Comparison of ENCODE assay signal across 16 cellular contexts in the genomic region with DNA sequence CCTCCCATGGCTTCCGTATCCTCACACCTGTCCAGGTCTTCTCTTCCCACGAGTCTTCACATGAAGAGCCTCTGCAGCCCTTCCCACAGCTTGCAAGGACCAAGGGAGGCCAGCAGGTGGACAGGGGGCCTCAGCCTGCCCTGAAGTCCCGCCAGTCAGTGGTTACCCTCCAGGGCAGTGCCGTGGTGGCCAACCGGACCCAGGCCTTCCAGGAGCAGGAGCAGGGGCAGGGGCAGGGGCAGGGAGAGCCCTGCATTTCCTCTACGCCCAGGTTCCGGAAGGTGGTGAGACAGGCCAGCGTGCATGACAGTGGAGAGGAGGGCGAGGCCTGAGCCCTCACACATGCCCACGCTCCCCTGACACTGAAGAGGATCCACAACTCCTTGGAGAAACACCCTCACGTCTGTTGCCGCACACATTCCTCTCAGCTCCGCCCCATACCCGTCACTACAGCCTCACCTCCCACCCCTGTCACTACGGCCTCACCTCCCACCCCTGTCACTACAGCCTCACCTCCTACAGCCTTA. TPM values are rescaled to one million over a fixed set of nuclear protein-coding genes. Genes with fewer than 3 reads are reported as not detected.
DNase-seq lines count a peak whose midpoint lies in the region; ATAC-seq and TF ChIP-seq lines count a peak whose summit lies in the region.
"Had no signal": no experiment of that assay in that cellular context is flagged by ENCODE, and none has a peak within 500 bp of the region (broad histone marks: within the 10 kb centered on the region; RNA-seq: fewer than 3 reads in every experiment).

No MANE protein-coding gene starts in this region.

- POLR2A ChIA-PET in HEK293 (lab: Yijun Ruan, JAX), result no interaction called here

- no peaks in the 10 kb centered on the region for H3K9me3 ChIP-seq in BLaER1 treated with 17β-estradiol and CSF1 and Interleukin-3, amounts not matched to agents 10 nM and 100 nM (replicated peaks in 1 of 11)
- H3K9me3 ChIP-seq in HEK293 (ENCODE audit: control insufficient read depth, insufficient read depth, low read depth, low read length) (no peaks in the 10 kb centered on the region), mucosa of descending colon (no peaks in the 10 kb centered on the region), Peyer's patch (no peaks in the 10 kb centered on the region)

- peaks cover 0 to 62% (median 14%) of the 10 kb centered on the region in 11 experiments; a peak in 10 of 22 replicates for H4K20me1 ChIP-seq in BLaER1 treated with 17β-estradiol and CSF1 and Interleukin-3, amounts not matched to agents 10 nM and 100 nM

- in situ Hi-C loops in brain microvascular endothelial cell (cut with HindIII; ENCODE audit: low pct_ligation_motif_present, low sequenced_read_pairs), result no loop called here

- H3K9me3 Mint-ChIP-seq in activated CD8-positive, alpha-beta memory T cell treated with anti-CD3 and anti-CD28 coated beads, Interleukin-2, amount 10 ng/mL, durations not matched to agents 7 days and 5 days (ENCODE audit: low read depth), result no peaks in the 10 kb centered on the region
- H3K9me3 Mint-ChIP-seq: activated T-cell treated with anti-CD3 and anti-CD28 coated beads, Interleukin-2, amount 50 U/mL, for 4 hours; stimulated activated naive CD8-positive, alpha-beta T cell treated with anti-CD3 and anti-CD28 coated beads, Interleukin-15, Interleukin-2, amounts not matched to agents 100 ng/mL and 50 ng/mL, for 24 hours had no signal

- peaks cover 20% of the 10 kb centered on the region for H3K4me1 Mint-ChIP-seq in activated CD8-positive, alpha-beta memory T cell treated with anti-CD3 and anti-CD28 coated beads, Interleukin-2, amount 10 ng/mL, durations not matched to agents 7 days and 5 days

- TF ChIP-seq POLR2A in Peyer's patch (IDR thresholded peaks at IDR 0.05), result no peak

- H3K27me3 Mint-ChIP-seq in activated CD8-positive, alpha-beta memory T cell treated with anti-CD3 and anti-CD28 coated beads, Interleukin-2, amount 10 ng/mL, durations not matched to agents 7 days and 5 days, result no peaks in the 10 kb centered on the region
- H3K27me3 Mint-ChIP-seq: B cell; stimulated activated naive CD8-positive, alpha-beta T cell treated with anti-CD3 and anti-CD28 coated beads, Interleukin-15, Interleukin-2, amounts not matched to agents 100 ng/mL and 50 ng/mL, for 24 hours had no signal

- no peak for TF ChIP-seq CTCF in HEK293 (tag by site-specific recombination; IDR thresholded peaks at IDR 0.05)
- TF ChIP-seq CTCF in brain microvascular endothelial cell (IDR thresholded peaks at IDR 0.05; ENCODE audit: low read depth, low read length, missing control alignments), result peak; percentile 14
- TF ChIP-seq CTCF in mucosa of descending colon (IDR thresholded peaks at IDR 0.05), result no peak
- TF ChIP-seq CTCF in Peyer's patch (IDR thresholded peaks at IDR 0.05), result no peak

- H3K4me1 ChIP-seq in BLaER1 treated with 17β-estradiol and CSF1 and Interleukin-3, amounts not matched to agents 10 nM and 100 nM, result peaks cover 17 to 71% (median 43%) of the 10 kb centered on the region in 10 experiments
- H3K4me1 ChIP-seq in HEK293 (ENCODE audit: control insufficient read depth, insufficient read depth, low read length) (no peaks in the 10 kb centered on the region), mucosa of descending colon (ENCODE audit: low read depth) (peaks cover 11% of the 10 kb centered on the region), Peyer's patch (peaks cover 0 to 16% (median 0%) of the 10 kb centered on the region in 4 donors)

- H3K4me3 ChIP-seq in BLaER1 treated with 17β-estradiol and CSF1 and Interleukin-3, amounts not matched to agents 10 nM and 100 nM, result no peak overlapping the region
- H3K4me3 ChIP-seq in HEK293 (ENCODE audit: low read depth, low read length), result no peak overlapping the region
- no peak overlapping the region for H3K4me3 ChIP-seq in brain microvascular endothelial cell (ENCODE audit: low read depth, low read length)
- no peak overlapping the region for H3K4me3 ChIP-seq in mucosa of descending colon
- H3K4me3 ChIP-seq in Peyer's patch, result no peak overlapping the region
- H3K4me3 ChIP-seq: cardiac muscle cell had no signal

- no peak overlapping the region for H3K4me3 Mint-ChIP-seq in activated CD8-positive, alpha-beta memory T cell treated with anti-CD3 and anti-CD28 coated beads, Interleukin-2, amount 10 ng/mL, durations not matched to agents 7 days and 5 days
- H3K4me3 Mint-ChIP-seq: B cell; stimulated activated naive CD8-positive, alpha-beta T cell treated with anti-CD3 and anti-CD28 coated beads, Interleukin-15, Interleukin-2, amounts not matched to agents 100 ng/mL and 50 ng/mL, for 24 hours had no signal

- no peaks in the 10 kb centered on the region for H3K27me3 ChIP-seq in BLaER1 treated with 17β-estradiol and CSF1 and Interleukin-3, amounts not matched to agents 10 nM and 100 nM
- H3K27me3 ChIP-seq in brain microvascular endothelial cell (replicated peaks) (no peaks in the 10 kb centered on the region), Peyer's patch (no peaks in the 10 kb centered on the region)
- H3K27me3 ChIP-seq: cardiac muscle cell had no signal

- DNase-seq in brain microvascular endothelial cell (no peak), mucosa of descending colon (no peak), Peyer's patch (no peak), NCI-H526 treated with DMSO at 0.1 percent for 48 hours (lab: John Stamatoyannopoulos, UW) (no peak)
- no peak for DNase-seq in stimulated activated CD4-positive, alpha-beta T cell treated with anti-CD3 and anti-CD28 coated beads, Interleukin-15, amount 100 ng/mL, for 24 hours
- no peak for DNase-seq in activated CD8-positive, alpha-beta memory T cell treated with anti-CD3 and anti-CD28 coated beads, Interleukin-2, amount 10 ng/mL, durations not matched to agents 7 days and 5 days
- DNase-seq: activated T-cell treated with anti-CD3 and anti-CD28 coated beads, Interleukin-2, amount 50 U/mL, for 4 hours; mesenchymal stem cell; NCI-H1048; NCI-H446; stimulated activated CD4-positive, alpha-beta T cell treated with anti-CD3 and anti-CD28 coated beads, Interleukin-4, amount 100 ng/mL, for 1 hour had no signal

- no peaks in the 10 kb centered on the region for H3K36me3 Mint-ChIP-seq in activated CD8-positive, alpha-beta memory T cell treated with anti-CD3 and anti-CD28 coated beads, Interleukin-2, amount 10 ng/mL, durations not matched to agents 7 days and 5 days

- intact Hi-C loops in mucosa of descending colon (cut with DNase I, micrococcal nuclease), result no loop called here

- peak overlapping the region in 6 of 11 experiments; percentile 22 to 87 (median 71); a peak in 10 of 22 replicates for H3K4me2 ChIP-seq in BLaER1 treated with 17β-estradiol and CSF1 and Interleukin-3, amounts not matched to agents 10 nM and 100 nM

- peak overlapping the region in 5 of 11 experiments; percentile 9 to 45 (median 30); a peak in 5 of 22 replicates for H3K9ac ChIP-seq in BLaER1 treated with 17β-estradiol and CSF1 and Interleukin-3, amounts not matched to agents 10 nM and 100 nM

- no peak overlapping the region for H3K27ac Mint-ChIP-seq in activated CD8-positive, alpha-beta memory T cell treated with anti-CD3 and anti-CD28 coated beads, Interleukin-2, amount 10 ng/mL, durations not matched to agents 7 days and 5 days

- peaks cover 52 to 71% (median 54%) of the 10 kb centered on the region in 11 experiments for H3K36me3 ChIP-seq in BLaER1 treated with 17β-estradiol and CSF1 and Interleukin-3, amounts not matched to agents 10 nM and 100 nM
- H3K36me3 ChIP-seq in HEK293 (ENCODE audit: control insufficient read depth in 2 of 2, insufficient read depth in 1 of 2, low read length in 2 of 2) (peaks cover 0 to 44% of the 10 kb centered on the region in 2 experiments; a peak in 1 of 3 replicates), brain microvascular endothelial cell (replicated peaks) (peaks cover 11% of the 10 kb centered on the region), mucosa of descending colon (ENCODE audit: low read depth) (no peaks in the 10 kb centered on the region), Peyer's patch (peaks cover 0 to 43% (median 0%) of the 10 kb centered on the region in 3 donors)
- H3K36me3 ChIP-seq: cardiac muscle cell had no signal

- CTCF ChIA-PET in HEK293 (lab: Yijun Ruan, JAX), result interaction anchor here (1.2 kb wide), 1 partner anchor 9 kb away, joined by 3 read pairs; a partner anchor contains a TSS
- CTCF ChIA-PET in activated CD8-positive, alpha-beta memory T cell treated with anti-CD3 and anti-CD28 coated beads, Interleukin-2, amount 10 ng/mL, durations not matched to agents 7 days and 5 days (lab: Charles Lee), result interaction anchor here (0.8 to 1.3 kb wide), 3 partner anchors 34 to 50 kb away, joined by 3 read pairs; no protein-coding TSS in a partner anchor

- H3K27ac ChIP-seq in BLaER1 treated with 17β-estradiol and CSF1 and Interleukin-3, amounts not matched to agents 10 nM and 100 nM, result peak overlapping the region in 3 of 11 experiments; percentile 28 to 55 (median 48); a peak in 4 of 22 replicates
- no peak overlapping the region for H3K27ac ChIP-seq in HEK293 (ENCODE audit: extremely low read depth, low read depth, low read length)
- H3K27ac ChIP-seq in brain microvascular endothelial cell, result no peak overlapping the region
- peak overlapping the region in 1 of 4 donors; percentile 60 for H3K27ac ChIP-seq in Peyer's patch
- H3K27ac ChIP-seq: cardiac muscle cell had no signal

- ATAC-seq in mucosa of descending colon, result peak; percentile 11
- ATAC-seq in activated CD8-positive, alpha-beta memory T cell treated with anti-CD3 and anti-CD28 coated beads, Interleukin-2, amount 10 ng/mL, durations not matched to agents 7 days and 5 days, result no peak

RNA-seq across cellular contexts. Expression of a gene that starts 8.3 kb away (rescaled TPM):
- total RNA-seq in mucosa of descending colon (10 to 100 TPM; 55.8 to 87.0 (median 57.6) TPM), Peyer's patch (100 to 1,000 TPM in 2 of 4 donors, 10 to 100 TPM in 2; 55.9 to 128 (median 99.9) TPM)
- total RNA-seq in activated CD8-positive, alpha-beta memory T cell treated with anti-CD3 and anti-CD28 coated beads, Interleukin-2, amount 10 ng/mL, durations not matched to agents 7 days and 5 days, result 10 to 100 TPM; 10.7 to 26.4 TPM

RNA-seq across cellular contexts. Expression of a gene that starts 22.5 kb away (rescaled TPM):
- total RNA-seq in mucosa of descending colon (10 to 100 TPM; 20.0 to 46.3 (median 26.7) TPM), Peyer's patch (10 to 100 TPM; 25.4 to 97.4 (median 41.5) TPM)
- 100 to 1,000 TPM; 148 to 172 TPM for total RNA-seq in activated CD8-positive, alpha-beta memory T cell treated with anti-CD3 and anti-CD28 coated beads, Interleukin-2, amount 10 ng/mL, durations not matched to agents 7 days and 5 days

RNA-seq across cellular contexts. Expression of a gene that starts 41.7 kb away (rescaled TPM):
- total RNA-seq in mucosa of descending colon, result 100 to 1,000 TPM; 130 to 266 (median 201) TPM
- total RNA-seq in Peyer's patch, result 100 to 1,000 TPM in 3 of 4 donors, 10 to 100 TPM in 1; 74.3 to 329 (median 272) TPM
- total RNA-seq in activated CD8-positive, alpha-beta memory T cell treated with anti-CD3 and anti-CD28 coated beads, Interleukin-2, amount 10 ng/mL, durations not matched to agents 7 days and 5 days, result 10 to 100 TPM; 36.5 to 49.6 TPM

RNA-seq across cellular contexts. Expression of a gene that starts 45.3 kb away (rescaled TPM):
- total RNA-seq in mucosa of descending colon (100 to 1,000 TPM in 2 of 3 donors, 10 to 100 TPM in 1; 86.8 to 114 (median 106) TPM), Peyer's patch (100 to 1,000 TPM; 103 to 276 (median 163) TPM)
- total RNA-seq in activated CD8-positive, alpha-beta memory T cell treated with anti-CD3 and anti-CD28 coated beads, Interleukin-2, amount 10 ng/mL, durations not matched to agents 7 days and 5 days, result 100 to 1,000 TPM; 366 to 402 TPM
